ENCODE assay signal across 10 cellular contexts in the genomic region with DNA sequence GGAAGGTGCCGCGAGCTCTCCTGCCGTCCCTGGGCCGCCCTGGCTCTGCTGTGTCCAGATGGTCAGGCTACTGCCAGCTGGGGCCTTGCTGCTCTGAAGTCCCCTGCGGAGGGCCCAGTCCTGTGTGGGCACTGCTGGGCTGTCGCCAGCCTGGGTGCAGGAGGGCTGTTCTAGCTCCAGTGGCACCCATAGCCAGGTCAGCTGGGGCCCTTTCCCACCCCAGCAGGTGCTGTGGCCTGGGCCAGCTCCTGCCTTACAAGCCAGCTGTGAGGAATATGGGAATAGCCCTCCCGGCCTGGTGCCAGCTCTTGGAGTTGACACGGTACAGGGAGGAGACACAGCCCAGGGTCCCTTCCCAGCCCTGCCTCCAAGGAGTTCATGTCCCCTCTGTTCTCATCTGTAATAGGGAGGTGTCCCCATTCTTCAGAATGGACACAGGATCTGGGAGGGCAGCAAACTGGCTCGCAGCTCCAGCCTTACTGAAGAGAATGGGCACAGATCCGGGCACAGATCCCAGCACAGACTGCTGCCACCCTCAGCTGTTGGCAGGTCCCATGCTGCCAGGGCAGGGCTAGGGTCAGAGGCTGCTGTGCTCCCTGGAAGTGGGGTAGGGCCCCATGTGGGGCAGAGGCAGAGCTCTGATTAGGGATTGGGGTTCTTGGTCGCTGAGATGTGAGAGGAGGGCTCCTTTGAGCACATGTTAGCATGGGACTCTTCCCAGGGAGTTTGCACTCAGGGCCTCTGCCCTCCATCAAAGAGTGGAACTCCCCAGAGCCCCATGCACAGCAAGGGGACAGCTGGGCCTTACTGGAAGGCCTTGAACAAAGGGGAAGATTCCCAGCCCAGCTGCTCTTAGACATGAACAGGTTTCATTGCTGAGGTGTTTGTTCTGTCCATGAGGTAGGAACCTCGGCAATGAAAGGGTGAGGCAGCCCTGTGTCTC. TPM values are rescaled to one million over a fixed set of nuclear protein-coding genes. Genes with fewer than 3 reads are reported as not detected.
DNase-seq lines count a peak whose midpoint lies in the region; ATAC-seq, FAIRE-seq and TF ChIP-seq lines count a peak whose summit lies in the region.
"Had no signal": no experiment of that assay in that cellular context is flagged by ENCODE, and none has a peak within 500 bp of the region (broad histone marks: within the 10 kb centered on the region; RNA-seq: fewer than 3 reads in every experiment).

No MANE protein-coding gene starts in this region.

- TF ChIP-seq POLR2A in GM18505 (IDR thresholded peaks at IDR 0.05; ENCODE audit: borderline replicate concordance, extremely low read depth, insufficient read depth, insufficient read length), result no peak

- peaks cover 8% of the 10 kb centered on the region for H3K36me3 ChIP-seq in astrocyte (ENCODE audit: insufficient read depth, low read length)
- H3K36me3 ChIP-seq in mesenchymal stem cell (ENCODE audit: control insufficient read depth in 1 of 2, insufficient read depth in 2 of 2, low read depth in 1 of 2, low read length in 2 of 2), result peaks cover 53 to 71% of the 10 kb centered on the region in 2 experiments
- H3K36me3 ChIP-seq in thoracic aorta, result peaks cover 6% of the 10 kb centered on the region

- H3K27me3 ChIP-seq in astrocyte (ENCODE audit: insufficient read depth, low read length) (no peaks in the 10 kb centered on the region), mesenchymal stem cell (ENCODE audit: control insufficient read depth in 1 of 2, insufficient read depth in 1 of 2, low read length in 2 of 2) (peaks cover 0 to 2% of the 10 kb centered on the region in 2 experiments), thoracic aorta (replicated peaks; ENCODE audit: insufficient read depth) (no peaks in the 10 kb centered on the region)

- H3K4me3 Mint-ChIP-seq in activated CD4-positive, alpha-beta memory T cell treated with anti-CD3 and anti-CD28 coated beads for 36 hours, result no peak overlapping the region
- no peak overlapping the region for H3K4me3 Mint-ChIP-seq in activated CD4-positive, alpha-beta memory T cell treated with anti-CD3 and anti-CD28 coated beads, Interleukin-2, amount 10 ng/mL, durations not matched to agents 7 days and 5 days
- peak overlapping the region; percentile 27 for H3K4me3 Mint-ChIP-seq in astrocyte (ENCODE audit: unreplicated experiment)
- H3K4me3 Mint-ChIP-seq: activated CD4-positive, alpha-beta T cell treated with anti-CD3 and anti-CD28 coated beads, Interleukin-2, amount 10 ng/mL, durations not matched to agents 24 days and 14 days had no signal

- H3K9me3 Mint-ChIP-seq in activated CD4-positive, alpha-beta memory T cell treated with anti-CD3 and anti-CD28 coated beads for 36 hours, result no peaks in the 10 kb centered on the region
- H3K9me3 Mint-ChIP-seq in activated CD4-positive, alpha-beta memory T cell treated with anti-CD3 and anti-CD28 coated beads, Interleukin-2, amount 10 ng/mL, durations not matched to agents 7 days and 5 days, result no peaks in the 10 kb centered on the region
- no peaks in the 10 kb centered on the region for H3K9me3 Mint-ChIP-seq in astrocyte (ENCODE audit: unreplicated experiment)
- H3K9me3 Mint-ChIP-seq: activated CD4-positive, alpha-beta T cell treated with anti-CD3 and anti-CD28 coated beads, Interleukin-2, amount 10 ng/mL, durations not matched to agents 24 days and 14 days had no signal

- H2BK5ac ChIP-seq in mesenchymal stem cell (ENCODE audit: low read depth, low read length, poor library complexity, severe bottlenecking), result no peak overlapping the region

- no peak overlapping the region for H3K9ac ChIP-seq in astrocyte (ENCODE audit: low read length)
- H3K9ac ChIP-seq in mesenchymal stem cell (ENCODE audit: low read length), result no peak overlapping the region

- H3K4me2 ChIP-seq in astrocyte (ENCODE audit: low read length) (no peak overlapping the region), mesenchymal stem cell (ENCODE audit: low read length, poor library complexity, severe bottlenecking) (no peak overlapping the region)

- H3K27ac Mint-ChIP-seq in activated CD4-positive, alpha-beta memory T cell treated with anti-CD3 and anti-CD28 coated beads for 36 hours, result peak overlapping the region; percentile 9
- no peak overlapping the region for H3K27ac Mint-ChIP-seq in activated CD4-positive, alpha-beta memory T cell treated with anti-CD3 and anti-CD28 coated beads, Interleukin-2, amount 10 ng/mL, durations not matched to agents 7 days and 5 days
- H3K27ac Mint-ChIP-seq in astrocyte (ENCODE audit: unreplicated experiment), result no peak overlapping the region
- H3K27ac Mint-ChIP-seq: activated CD4-positive, alpha-beta T cell treated with anti-CD3 and anti-CD28 coated beads, Interleukin-2, amount 10 ng/mL, durations not matched to agents 24 days and 14 days had no signal

- H2AFZ ChIP-seq in astrocyte (ENCODE audit: low read depth, low read length) (no peak overlapping the region), mesenchymal stem cell (ENCODE audit: low read depth, low read length) (no peak overlapping the region)

- H3K27ac ChIP-seq in astrocyte (ENCODE audit: low read depth, low read length), result no peak overlapping the region
- no peak overlapping the region for H3K27ac ChIP-seq in mesenchymal stem cell (ENCODE audit: low read length, poor library complexity, severe bottlenecking)
- peak overlapping the region; percentile 48 to 56 for H3K27ac ChIP-seq in thoracic aorta

- POLR2A ChIA-PET in activated CD4-positive, alpha-beta memory T cell treated with anti-CD3 and anti-CD28 coated beads for 36 hours (lab: Charles Lee), result no interaction called here
- POLR2A ChIA-PET in activated CD4-positive, alpha-beta memory T cell treated with anti-CD3 and anti-CD28 coated beads, Interleukin-2, amount 10 ng/mL, durations not matched to agents 7 days and 5 days (lab: Charles Lee), result interaction anchor here (0.7 to 1.8 kb wide), 4 partner anchors 9 to 49 kb away, joined by 3 to 5 read pairs (median 4); partner anchors contain the start of genes SLC2A11 and SMARCB1

- H2BK120ac ChIP-seq in mesenchymal stem cell (ENCODE audit: low read depth, low read length), result no peak overlapping the region

- H4K20me1 ChIP-seq in astrocyte (ENCODE audit: insufficient read depth, low read length), result peaks cover 47% of the 10 kb centered on the region

- no peak for DNase-seq in activated CD4-positive, alpha-beta memory T cell treated with anti-CD3 and anti-CD28 coated beads for 36 hours
- no peak for DNase-seq in activated CD4-positive, alpha-beta memory T cell treated with anti-CD3 and anti-CD28 coated beads, Interleukin-2, amount 10 ng/mL, durations not matched to agents 7 days and 5 days
- DNase-seq in astrocyte (ENCODE audit: low read depth), result no peak
- DNase-seq in mesenchymal stem cell, result no peak
- DNase-seq in thoracic aorta (ENCODE audit: low spot score), result no peak
- no peak for DNase-seq in cerebellar nuclear complex (lab: John Stamatoyannopoulos, UW)
- DNase-seq: activated CD4-positive, alpha-beta T cell treated with anti-CD3 and anti-CD28 coated beads, Interleukin-2, amount 10 ng/mL, durations not matched to agents 24 days and 14 days; NCI-H2081 treated with DMSO at 0.1 percent for 48 hours had no signal

- H3K9me3 ChIP-seq in astrocyte (ENCODE audit: insufficient read depth, low read depth, low read length) (no peaks in the 10 kb centered on the region), mesenchymal stem cell (ENCODE audit: control insufficient read depth, low read length) (no peaks in the 10 kb centered on the region), thoracic aorta (no peaks in the 10 kb centered on the region)

- CTCF ChIA-PET in activated CD4-positive, alpha-beta memory T cell treated with anti-CD3 and anti-CD28 coated beads for 36 hours (lab: Charles Lee), result interaction anchor here (0.7 kb wide), 1 partner anchor 66 kb away, joined by 4 read pairs; no protein-coding TSS in a partner anchor
- CTCF ChIA-PET in activated CD4-positive, alpha-beta memory T cell treated with anti-CD3 and anti-CD28 coated beads, Interleukin-2, amount 10 ng/mL, durations not matched to agents 7 days and 5 days (lab: Charles Lee), result interaction anchor here (0.8 to 1.0 kb wide), 2 partner anchors 14 to 22 kb away, joined by 3 read pairs; partner anchors contain the start of gene SLC2A11

- H2BK15ac ChIP-seq in mesenchymal stem cell (ENCODE audit: low read depth, poor library complexity, severe bottlenecking), result no peak overlapping the region

- H3K18ac ChIP-seq in mesenchymal stem cell (ENCODE audit: low read depth in 1 of 2, low read length in 2 of 2), result no peak overlapping the region

- H3K36me3 Mint-ChIP-seq in activated CD4-positive, alpha-beta memory T cell treated with anti-CD3 and anti-CD28 coated beads for 36 hours, result peaks cover 10% of the 10 kb centered on the region
- H3K36me3 Mint-ChIP-seq in activated CD4-positive, alpha-beta memory T cell treated with anti-CD3 and anti-CD28 coated beads, Interleukin-2, amount 10 ng/mL, durations not matched to agents 7 days and 5 days (ENCODE audit: low read depth), result peaks cover 7% of the 10 kb centered on the region
- peaks cover 12% of the 10 kb centered on the region for H3K36me3 Mint-ChIP-seq in astrocyte (ENCODE audit: low read depth, unreplicated experiment)

- H3K14ac ChIP-seq in mesenchymal stem cell (ENCODE audit: low read length in 2 of 2), result no peak overlapping the region

- H3K23ac ChIP-seq in mesenchymal stem cell (ENCODE audit: low read length in 2 of 2), result no peak overlapping the region

- peaks cover 2% of the 10 kb centered on the region for H3K27me3 Mint-ChIP-seq in activated CD4-positive, alpha-beta memory T cell treated with anti-CD3 and anti-CD28 coated beads for 36 hours
- H3K27me3 Mint-ChIP-seq in activated CD4-positive, alpha-beta memory T cell treated with anti-CD3 and anti-CD28 coated beads, Interleukin-2, amount 10 ng/mL, durations not matched to agents 7 days and 5 days, result no peaks in the 10 kb centered on the region
- no peaks in the 10 kb centered on the region for H3K27me3 Mint-ChIP-seq in astrocyte (ENCODE audit: low read depth, unreplicated experiment)

- ATAC-seq in thoracic aorta (ENCODE audit: insufficient number of reproducible peaks, low FRiP score, low read depth) (no peak), GM18517 (IDR thresholded peaks at IDR 0.05; ENCODE audit: unreplicated experiment) (no peak), GM18505 (IDR thresholded peaks at IDR 0.05; ENCODE audit: unreplicated experiment) (no peak)

- FAIRE-seq in astrocyte (lab: Jason Lieb, UNC), result no peak

- peaks cover 20% of the 10 kb centered on the region for H3K79me2 ChIP-seq in astrocyte (ENCODE audit: insufficient read depth, low read length)

- H4K91ac ChIP-seq in mesenchymal stem cell (ENCODE audit: low read length), result peak overlapping the region; percentile 59

- 97% methylated on average over 12 of the region's 12 CpGs for WGBS in mesenchymal stem cell

- peaks cover 33% of the 10 kb centered on the region for H3K79me1 ChIP-seq in mesenchymal stem cell (replicated peaks; ENCODE audit: low read length, poor library complexity, severe bottlenecking)

- no peak overlapping the region for H4K8ac ChIP-seq in mesenchymal stem cell (ENCODE audit: low read length)

- H3K4me1 ChIP-seq in astrocyte (ENCODE audit: insufficient read depth, low read length) (peaks cover 3% of the 10 kb centered on the region), mesenchymal stem cell (ENCODE audit: control insufficient read depth, insufficient read depth, low read depth, low read length) (peaks cover 17% of the 10 kb centered on the region), thoracic aorta (ENCODE audit: control insufficient read depth in 1 of 2, low read depth in 2 of 2) (peaks cover 38 to 64% of the 10 kb centered on the region in 2 donors)

- TF ChIP-seq CTCF in astrocyte (IDR thresholded peaks at IDR 0.05; ENCODE audit: insufficient read depth, low read depth, low read length) (no peak), thoracic aorta (IDR thresholded peaks at IDR 0.05) (no peak)

- no peak overlapping the region for H2AK5ac ChIP-seq in mesenchymal stem cell (ENCODE audit: low read length, severe bottlenecking)

- H3K4ac ChIP-seq in mesenchymal stem cell (ENCODE audit: low read depth in 1 of 2, low read length in 2 of 2), result no peak overlapping the region

- H3K4me3 ChIP-seq in astrocyte (ENCODE audit: insufficient read depth, low read depth, low read length) (no peak overlapping the region), mesenchymal stem cell (ENCODE audit: insufficient read depth in 1 of 2, low read depth in 1 of 2, low read length in 2 of 2) (no peak overlapping the region), thoracic aorta (no peak overlapping the region)

- intact Hi-C loops in activated CD4-positive, alpha-beta memory T cell treated with anti-CD3 and anti-CD28 coated beads for 36 hours (cut with micrococcal nuclease), result no loop called here

- peaks cover 19% of the 10 kb centered on the region for H3K4me1 Mint-ChIP-seq in activated CD4-positive, alpha-beta memory T cell treated with anti-CD3 and anti-CD28 coated beads for 36 hours (ENCODE audit: low read depth)
- H3K4me1 Mint-ChIP-seq in activated CD4-positive, alpha-beta memory T cell treated with anti-CD3 and anti-CD28 coated beads, Interleukin-2, amount 10 ng/mL, durations not matched to agents 7 days and 5 days, result peaks cover 23% of the 10 kb centered on the region
- peaks cover 4% of the 10 kb centered on the region for H3K4me1 Mint-ChIP-seq in astrocyte (ENCODE audit: low read depth, unreplicated experiment)

- H2BK12ac ChIP-seq in mesenchymal stem cell (ENCODE audit: low read length in 2 of 2), result no peak overlapping the region

RNA-seq across cellular contexts. Expression of gene DERL3, which starts 3.7 kb away (rescaled TPM):
- total RNA-seq in activated CD4-positive, alpha-beta memory T cell treated with anti-CD3 and anti-CD28 coated beads for 36 hours, result 1 to 10 TPM; 8.1 to 9.7 TPM
- 1 to 10 TPM; 7.8 to 8.3 TPM for total RNA-seq in activated CD4-positive, alpha-beta memory T cell treated with anti-CD3 and anti-CD28 coated beads, Interleukin-2, amount 10 ng/mL, durations not matched to agents 7 days and 5 days
- 0.70 and 0.82 TPM in 2 replicates for total RNA-seq in astrocyte
- 0.61 TPM for polyA plus RNA-seq in mesenchymal stem cell (2013, experiment 1 of 2)
- polyA plus RNA-seq in mesenchymal stem cell (2013, experiment 2 of 2), result 0.52 TPM
- 1 to 10 TPM; 2.5 to 3.0 TPM for total RNA-seq in thoracic aorta

RNA-seq across cellular contexts. Expression of gene SLC2A11, which starts 22.6 kb away (rescaled TPM):
- total RNA-seq in activated CD4-positive, alpha-beta memory T cell treated with anti-CD3 and anti-CD28 coated beads for 36 hours, result 1 to 10 TPM; 6.8 to 8.9 TPM
- 1 to 10 TPM; 6.5 TPM for total RNA-seq in activated CD4-positive, alpha-beta memory T cell treated with anti-CD3 and anti-CD28 coated beads, Interleukin-2, amount 10 ng/mL, durations not matched to agents 7 days and 5 days
- 19.1 and 19.6 TPM in 2 replicates for total RNA-seq in astrocyte
- 15.5 TPM for polyA plus RNA-seq in mesenchymal stem cell (2013, experiment 1 of 2)
- polyA plus RNA-seq in mesenchymal stem cell (2013, experiment 2 of 2), result 15.6 TPM
- total RNA-seq in thoracic aorta, result 10 to 100 TPM in 1 of 2 donors, 1 to 10 TPM in 1; 9.2 to 25.5 TPM

RNA-seq across cellular contexts. Expression of gene SMARCB1, which starts 48.3 kb away (rescaled TPM):
- total RNA-seq in activated CD4-positive, alpha-beta memory T cell treated with anti-CD3 and anti-CD28 coated beads for 36 hours, result 10 to 100 TPM; 71.3 to 72.5 TPM
- total RNA-seq in activated CD4-positive, alpha-beta memory T cell treated with anti-CD3 and anti-CD28 coated beads, Interleukin-2, amount 10 ng/mL, durations not matched to agents 7 days and 5 days, result 10 to 100 TPM; 65.6 to 66.9 TPM
- total RNA-seq in astrocyte (91.3 and 115 TPM in 2 replicates), thoracic aorta (10 to 100 TPM; 43.5 to 50.0 TPM)
- 68.2 TPM for polyA plus RNA-seq in mesenchymal stem cell (2013, experiment 1 of 2)
- polyA plus RNA-seq in mesenchymal stem cell (2013, experiment 2 of 2), result 67.4 TPM

RNA-seq across cellular contexts. Expression of gene MIF, which starts 59.1 kb away (rescaled TPM):
- 1,000 to 10,000 TPM; 1,215 to 1,240 TPM for total RNA-seq in activated CD4-positive, alpha-beta memory T cell treated with anti-CD3 and anti-CD28 coated beads for 36 hours
- 100 to 1,000 TPM; 836 to 882 TPM for total RNA-seq in activated CD4-positive, alpha-beta memory T cell treated with anti-CD3 and anti-CD28 coated beads, Interleukin-2, amount 10 ng/mL, durations not matched to agents 7 days and 5 days
- total RNA-seq in astrocyte (906 and 942 TPM in 2 replicates), thoracic aorta (100 to 1,000 TPM; 152 to 157 TPM)
- polyA plus RNA-seq in mesenchymal stem cell (2013, experiment 1 of 2), result 908 TPM
- polyA plus RNA-seq in mesenchymal stem cell (2013, experiment 2 of 2), result 993 TPM

Comparison
In these comparisons a context has a peak if more than half of its experiments do, and no peak if none do; other contexts are left out.
1. H3K27ac ChIP-seq: peak in thoracic aorta (2 of 2); none in astrocyte (single experiment) and mesenchymal stem cell (single experiment).